Comparison of ENCODE assay signal across 21 cellular contexts in genomic region chr2:49005261-49005660, GRCh38.
"Had no signal": no experiment of that assay in that cellular context is flagged by ENCODE, and none has a peak within 500 bp of the region (broad histone marks: within the 10 kb centered on the region; RNA-seq: fewer than 3 reads in every experiment).

No MANE protein-coding gene starts in this region.

- H3K27me3 ChIP-seq: SJCRH30 had no signal

- H3K4me3 ChIP-seq: K562, SJCRH30 had no signal

- H3K36me3 ChIP-seq: SJCRH30 had no signal

- H3K9me3 ChIP-seq: SJCRH30 had no signal

- DNase-seq: MV-4-11, NCI-H1048, NCI-H1105, NCI-H1417, NCI-H1436 treated with DMSO at 0.1 percent for 48 hours, NCI-H1694, NCI-H187 treated with DMSO at 0.1 percent for 48 hours, NCI-H2029 treated with DMSO at 0.1 percent for 48 hours, NCI-H2171, NCI-H524, NCI-H526 treated with DMSO at 0.1 percent for 48 hours, NCI-H748 treated with DMSO at 0.1 percent for 48 hours, PC-3, SHP77 treated with DMSO at 0.1 percent for 48 hours, SJCRH30, T-helper 1 cell had no signal

- ATAC-seq: K562, Panc1, PC-3, Right ventricle myocardium inferior, SK-N-SH treated with all-trans-retinoic acid at 6 μM for 48 hours had no signal

- H3K27ac ChIP-seq: HL-60, SJCRH30 had no signal

- H3K4me1 ChIP-seq: SJCRH30 had no signal
